In the genomic region with DNA sequence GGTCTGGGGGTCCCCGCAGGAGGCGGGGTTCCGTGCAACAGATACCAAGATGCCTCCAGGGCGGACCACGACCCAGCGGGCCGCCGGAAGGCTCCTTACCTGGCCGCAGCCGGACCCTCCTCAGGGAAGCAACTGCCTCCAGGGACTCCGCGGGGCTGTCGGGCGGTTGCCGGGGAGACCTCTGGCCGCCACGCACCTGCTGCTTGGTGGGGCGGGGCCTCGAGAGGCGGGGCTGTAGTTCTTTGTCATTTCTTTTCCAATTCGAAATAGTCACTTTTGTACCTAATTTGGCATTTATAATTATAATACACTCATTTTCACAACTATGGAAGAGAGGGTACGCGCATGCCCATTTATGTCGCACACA, we compare ENCODE assay signal across 8 cellular contexts. TPM values are rescaled to one million over a fixed set of nuclear protein-coding genes. Genes with fewer than 3 reads are reported as not detected.
DNase-seq lines count a peak whose midpoint lies in the region; ATAC-seq and TF ChIP-seq lines count a peak whose summit lies in the region.

No MANE protein-coding gene starts in this region.

- H3K27ac Mint-ChIP-seq in activated T-cell treated with anti-CD3 and anti-CD28 coated beads, Interleukin-2, amount 50 U/mL, for 24 hours, result peak overlapping the region; percentile 94
- peak overlapping the region; percentile 91 to 92 for H3K27ac Mint-ChIP-seq in natural killer cell

- H3K4me1 Mint-ChIP-seq in activated T-cell treated with anti-CD3 and anti-CD28 coated beads, Interleukin-2, amount 50 U/mL, for 24 hours (ENCODE audit: low read depth), result peaks cover 43% of the 10 kb centered on the region
- peaks cover 34 to 44% of the 10 kb centered on the region in 2 donors for H3K4me1 Mint-ChIP-seq in natural killer cell

- DNase-seq in Right ventricle myocardium inferior (ENCODE audit: missing footprints) (peak; percentile 80), cardiac septum (ENCODE audit: low spot score) (no peak), NCI-H748 treated with DMSO at 0.1 percent for 48 hours (lab: John Stamatoyannopoulos, UW) (peak; percentile 76), natural killer cell (peak; percentile 43)
- peak; percentile 77 for DNase-seq in activated T-cell treated with anti-CD3 and anti-CD28 coated beads, Interleukin-2, amount 50 U/mL, for 24 hours

- H3K27ac ChIP-seq in subcutaneous abdominal adipose tissue (ENCODE audit: low read depth, low read length), result peak overlapping the region; percentile 87

- intact Hi-C loops in Right ventricle myocardium inferior (cut with DNase I), result loop anchor here (5.0 to 10.0 kb wide), 2 partner anchors 166 to 308 kb away; a partner anchor contains a TSS
- intact Hi-C loops in cardiac septum (cut with DNase I), result loop anchor here (5.0 to 10.0 kb wide), 2 partner anchors 166 to 492 kb away; a partner anchor contains a TSS
- intact Hi-C loops in natural killer cell (cut with micrococcal nuclease), result loop anchor here (2.0 to 10.0 kb wide), 2 partner anchors 14 to 236 kb away; a partner anchor contains a TSS

- H3K4me3 Mint-ChIP-seq in activated T-cell treated with anti-CD3 and anti-CD28 coated beads, Interleukin-2, amount 50 U/mL, for 24 hours, result peak overlapping the region; percentile 89
- peak overlapping the region; percentile 100 for H3K4me3 Mint-ChIP-seq in natural killer cell

- H3K36me3 Mint-ChIP-seq in activated T-cell treated with anti-CD3 and anti-CD28 coated beads, Interleukin-2, amount 50 U/mL, for 24 hours (ENCODE audit: low read depth), result peaks cover 9% of the 10 kb centered on the region
- H3K36me3 Mint-ChIP-seq in natural killer cell, result no peaks in the 10 kb centered on the region

- peak overlapping the region; percentile 80 to 96 (median 87) for H3K9ac ChIP-seq in subcutaneous abdominal adipose tissue (ENCODE audit: low read length in 5 of 5)

- peaks cover 0 to 4% (median 2%) of the 10 kb centered on the region in 5 donors for H3K9me3 ChIP-seq in subcutaneous abdominal adipose tissue (ENCODE audit: control insufficient read depth in 5 of 5, low read length in 5 of 5)

- peaks cover 0 to 37% (median 17%) of the 10 kb centered on the region in 5 donors for H3K4me1 ChIP-seq in subcutaneous abdominal adipose tissue (ENCODE audit: control insufficient read depth in 5 of 5, insufficient read depth in 5 of 5, low read length in 5 of 5)

- no peaks in the 10 kb centered on the region for H3K27me3 Mint-ChIP-seq in activated T-cell treated with anti-CD3 and anti-CD28 coated beads, Interleukin-2, amount 50 U/mL, for 24 hours
- H3K27me3 Mint-ChIP-seq in natural killer cell (ENCODE audit: low read depth in 2 of 2), result no peaks in the 10 kb centered on the region

- H3K4me3 ChIP-seq in subcutaneous abdominal adipose tissue (ENCODE audit: low read depth in 1 of 5, low read length in 5 of 5), result peak overlapping the region; percentile 76 to 98 (median 92)

- H3K9me3 Mint-ChIP-seq in activated T-cell treated with anti-CD3 and anti-CD28 coated beads, Interleukin-2, amount 50 U/mL, for 24 hours, result no peaks in the 10 kb centered on the region
- no peaks in the 10 kb centered on the region for H3K9me3 Mint-ChIP-seq in natural killer cell

- no peaks in the 10 kb centered on the region for H3K27me3 ChIP-seq in subcutaneous abdominal adipose tissue (ENCODE audit: control insufficient read depth in 5 of 5, insufficient read depth in 4 of 5, low read length in 5 of 5)

- H3K36me3 ChIP-seq in subcutaneous abdominal adipose tissue (ENCODE audit: control insufficient read depth in 5 of 5, insufficient read depth in 5 of 5, low read length in 5 of 5), result no peaks in the 10 kb centered on the region

- peak; percentile 38 for ATAC-seq in Right ventricle myocardium inferior
- ATAC-seq in HG03103 (IDR thresholded peaks at IDR 0.05; ENCODE audit: low read depth, unreplicated experiment), result peak; percentile 39
- peak; percentile 46 for ATAC-seq in esophagus mucosa
- peak; percentile 25 to 33 (median 32) for ATAC-seq in natural killer cell

- no peak for TF ChIP-seq CTCF in natural killer cell (IDR thresholded peaks at IDR 0.05)

RNA-seq across cellular contexts. Expression of a gene that starts 0.6 kb away (rescaled TPM):
- total RNA-seq in Right ventricle myocardium inferior (11.9 TPM), cardiac septum (8.3 TPM), esophagus mucosa (2.1 TPM), natural killer cell (10 to 100 TPM; 14.0 to 19.2 (median 14.2) TPM)

RNA-seq across cellular contexts. Expression of a gene that starts 0.7 kb away (rescaled TPM):
- total RNA-seq in Right ventricle myocardium inferior (8.4 TPM), cardiac septum (9.4 TPM), esophagus mucosa (8.8 TPM), natural killer cell (10 to 100 TPM; 15.7 to 38.5 (median 20.7) TPM)
